Comparison of ENCODE assay signal across 10 cellular contexts in genomic region chr2:65662654-65663432, GRCh38.
DNase-seq lines count a peak whose midpoint lies in the region; ATAC-seq and TF ChIP-seq lines count a peak whose summit lies in the region.
"Had no signal": no experiment of that assay in that cellular context is flagged by ENCODE, and none has a peak within 500 bp of the region (broad histone marks: within the 10 kb centered on the region; RNA-seq: fewer than 3 reads in every experiment).

No MANE protein-coding gene starts in this region.

- no peak overlapping the region for H3K4me3 Mint-ChIP-seq in WTC11
- H3K4me3 Mint-ChIP-seq: effector memory CD8-positive, alpha-beta T cell had no signal

- no peaks in the 10 kb centered on the region for H3K9me3 ChIP-seq in OCI-LY7 (ENCODE audit: low read length)

- peaks cover 17% of the 10 kb centered on the region for H3K9me3 Mint-ChIP-seq in WTC11
- H3K9me3 Mint-ChIP-seq: effector memory CD8-positive, alpha-beta T cell had no signal

- peaks cover 12% of the 10 kb centered on the region for H3K36me3 Mint-ChIP-seq in WTC11

- no peak overlapping the region for H3K4me2 ChIP-seq in OCI-LY7 (ENCODE audit: low read length)

- no peak overlapping the region for H2AFZ ChIP-seq in OCI-LY7 (ENCODE audit: low read length)

- no peaks in the 10 kb centered on the region for H4K20me1 ChIP-seq in OCI-LY7 (ENCODE audit: insufficient read depth, low read length)

- no peaks in the 10 kb centered on the region for H3K79me2 ChIP-seq in OCI-LY7 (ENCODE audit: insufficient read depth, low read depth, low read length)

- H3K27ac ChIP-seq in OCI-LY7 (ENCODE audit: low read depth, low read length, poor library complexity, severe bottlenecking) = no peak overlapping the region

- H3K4me1 Mint-ChIP-seq in WTC11 = peaks cover 8% of the 10 kb centered on the region

- H3K27ac Mint-ChIP-seq in WTC11 = no peak overlapping the region
- H3K27ac Mint-ChIP-seq: effector memory CD8-positive, alpha-beta T cell had no signal

- intact Hi-C loops in sciatic nerve (cut with DNase I) = no loop called here
- intact Hi-C loops in OCI-LY7 (cut with micrococcal nuclease; ENCODE audit: unreplicated experiment) = no loop called here

- no TSS peak for BruUV-seq in OCI-LY7 (replicated peaks; lab: Mats Ljungman, UMichigan)

- no peak overlapping the region for H3K4me3 ChIP-seq in fibroblast of mammary gland (ENCODE audit: control insufficient read depth, low read depth, low read length)
- H3K4me3 ChIP-seq in OCI-LY7 (ENCODE audit: low read depth, low read length, poor library complexity, severe bottlenecking) = no peak overlapping the region

- peaks cover 6% of the 10 kb centered on the region; the same call in 1 of the 2 replicates for H3K27me3 Mint-ChIP-seq in WTC11 (ENCODE audit: low read depth)

- no peak for TF ChIP-seq CTCF in fibroblast of mammary gland (conservative IDR thresholded peaks at IDR 0.05; ENCODE audit: control insufficient read depth, insufficient read depth, low read depth, low read length)
- TF ChIP-seq CTCF in WTC11 (IDR thresholded peaks at IDR 0.05) = no peak
- TF ChIP-seq CTCF in OCI-LY7 (conservative IDR thresholded peaks at IDR 0.05; ENCODE audit: low read length) = no peak

- POLR2A ChIA-PET in WTC11 (lab: Charles Lee) = no interaction called here
- POLR2A ChIA-PET in OCI-LY7 (lab: Charles Lee) = no interaction called here

- H3K9me2 ChIP-seq in OCI-LY7 (ENCODE audit: insufficient read depth, low read length) = no peaks in the 10 kb centered on the region

- DNase-seq in ELR (ENCODE audit: low read depth) (peak; percentile 73), SK-N-DZ (ENCODE audit: low spot score) (peak; percentile 56), fibroblast of mammary gland (ENCODE audit: low read depth) (peak; percentile 97), sciatic nerve (ENCODE audit: low spot score) (no peak), WTC11 (ENCODE audit: low spot score) (no peak), OCI-LY7 (ENCODE audit: low spot score) (no peak), COLO668 (lab: John Stamatoyannopoulos, UW; ENCODE audit: unreplicated experiment) (no peak)
- DNase-seq: activated effector memory CD4-positive, alpha-beta T cell treated with anti-CD3 and anti-CD28 coated beads, Interleukin-2, amount 50 U/mL, for 16 hours; effector memory CD8-positive, alpha-beta T cell had no signal

- peak; percentile 50 for ATAC-seq in sciatic nerve
- ATAC-seq in WTC11 = no peak
- ATAC-seq in HG03139 (IDR thresholded peaks at IDR 0.05; ENCODE audit: unreplicated experiment) = no peak
- ATAC-seq: effector memory CD8-positive, alpha-beta T cell had no signal

- no peaks in the 10 kb centered on the region for H3K36me3 ChIP-seq in OCI-LY7 (ENCODE audit: insufficient read depth, low read length)

- H3K4me1 ChIP-seq in OCI-LY7 (ENCODE audit: insufficient read depth, low read length, poor library complexity, severe bottlenecking) = no peaks in the 10 kb centered on the region

- CTCF ChIA-PET in WTC11 (lab: Charles Lee) (no interaction called here), OCI-LY7 (lab: Charles Lee; ENCODE audit: unreplicated experiment) (interaction anchor here (0.5 kb wide), 1 partner anchor 399 kb away, joined by 3 read pairs; no protein-coding TSS in a partner anchor)

TF ChIP-seq in WTC11, 78 proteins besides CTCF, POLR2A, EP300 and RAD21:
- no peak for TF ChIP-seq ERG (CRISPR knock-in tag; IDR thresholded peaks at IDR 0.05)
- no peak for TF ChIP-seq ZNF281 (CRISPR knock-in tag; IDR thresholded peaks at IDR 0.05)
- TF ChIP-seq NR2C2 (CRISPR knock-in tag; IDR thresholded peaks at IDR 0.05) = no peak
- TF ChIP-seq SMAD4 (CRISPR knock-in tag; IDR thresholded peaks at IDR 0.05) = no peak
- no peak for TF ChIP-seq ETV6 (CRISPR knock-in tag; IDR thresholded peaks at IDR 0.05)
- TF ChIP-seq ZNF396 (CRISPR knock-in tag; IDR thresholded peaks at IDR 0.05; ENCODE audit: borderline replicate concordance) = no peak
- TF ChIP-seq FOXJ3 (CRISPR knock-in tag; IDR thresholded peaks at IDR 0.05; ENCODE audit: borderline replicate concordance) = no peak
- TF ChIP-seq ZMAT4 (CRISPR knock-in tag; IDR thresholded peaks at IDR 0.05) = no peak
- no peak for TF ChIP-seq SOX15 (CRISPR knock-in tag; IDR thresholded peaks at IDR 0.05)
- no peak for TF ChIP-seq ATF3 (CRISPR knock-in tag; conservative IDR thresholded peaks at IDR 0.05)
- TF ChIP-seq TP53 (CRISPR knock-in tag; IDR thresholded peaks at IDR 0.05) = no peak
- no peak for TF ChIP-seq EMX1 (CRISPR knock-in tag; IDR thresholded peaks at IDR 0.05)
- TF ChIP-seq ZNF263 (CRISPR knock-in tag; IDR thresholded peaks at IDR 0.05; ENCODE audit: low read depth) = no peak
- TF ChIP-seq E2F4 (CRISPR knock-in tag; IDR thresholded peaks at IDR 0.05; ENCODE audit: borderline replicate concordance, low read depth) = no peak
- TF ChIP-seq FOXK1 (CRISPR knock-in tag; IDR thresholded peaks at IDR 0.05) = no peak
- TF ChIP-seq ZNF219 (CRISPR knock-in tag; IDR thresholded peaks at IDR 0.05; ENCODE audit: borderline replicate concordance) = no peak
- TF ChIP-seq MLX (CRISPR knock-in tag; IDR thresholded peaks at IDR 0.05) = no peak
- no peak for TF ChIP-seq MXD4 (CRISPR knock-in tag; IDR thresholded peaks at IDR 0.05; ENCODE audit: borderline replicate concordance)
TF ChIP-seq in WTC11: peak in this region for 0.

Comparison
In these comparisons a context has a peak if more than half of its experiments do, and no peak if none do; other contexts are left out.
1. DNase-seq: peak in ELR (single experiment), SK-N-DZ (single experiment) and fibroblast of mammary gland (single experiment); none in sciatic nerve (single experiment), WTC11 (single experiment), OCI-LY7 (single experiment) and COLO668 (single experiment).